ENCODE assay signal across 1 cellular context in the genomic region with DNA sequence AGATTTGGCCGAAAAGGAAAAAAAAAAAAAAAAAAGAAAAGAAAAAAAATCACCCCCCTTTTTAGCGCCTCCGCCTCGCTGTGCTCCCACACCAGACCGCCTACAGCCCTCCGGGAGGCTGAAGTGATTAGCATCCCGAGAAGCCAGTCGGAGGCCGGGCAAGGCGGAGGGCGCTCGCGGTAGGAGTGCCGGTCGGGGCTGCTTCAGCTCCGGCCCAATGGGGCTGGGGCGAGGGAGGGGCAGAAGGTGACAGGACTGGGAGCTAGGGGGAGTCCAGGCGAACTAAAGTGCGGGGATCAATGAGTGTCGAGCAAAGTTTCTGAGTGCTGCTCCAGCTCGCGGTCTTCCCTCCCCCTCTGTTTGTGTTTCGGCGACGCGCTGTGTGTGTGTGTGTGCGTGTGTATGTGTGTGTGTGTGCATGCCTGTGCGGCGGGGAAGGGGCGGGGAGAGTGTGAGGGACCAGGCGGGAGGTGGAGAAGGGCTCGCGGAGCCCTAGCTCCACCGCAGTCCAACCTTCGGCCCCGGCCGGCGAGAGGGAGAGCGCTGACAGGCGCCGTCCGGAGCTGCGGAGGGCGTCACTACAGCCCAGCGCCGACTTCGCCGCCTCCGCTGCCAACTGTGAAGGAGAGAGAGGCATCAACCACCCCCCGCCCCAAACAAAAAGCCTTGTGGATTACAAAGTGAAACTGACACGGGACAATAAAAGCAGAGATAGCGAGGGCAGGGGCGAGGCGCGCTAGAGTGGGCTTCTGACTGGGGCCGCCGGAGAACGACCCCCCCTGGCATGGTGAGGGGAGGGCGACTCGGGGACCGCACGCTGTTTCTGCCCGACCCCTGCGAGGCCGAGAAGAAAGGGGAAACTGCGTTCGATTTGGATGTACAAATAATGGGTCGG.
TF ChIP-seq lines count a peak whose summit lies in the region.

A gene with protein sequence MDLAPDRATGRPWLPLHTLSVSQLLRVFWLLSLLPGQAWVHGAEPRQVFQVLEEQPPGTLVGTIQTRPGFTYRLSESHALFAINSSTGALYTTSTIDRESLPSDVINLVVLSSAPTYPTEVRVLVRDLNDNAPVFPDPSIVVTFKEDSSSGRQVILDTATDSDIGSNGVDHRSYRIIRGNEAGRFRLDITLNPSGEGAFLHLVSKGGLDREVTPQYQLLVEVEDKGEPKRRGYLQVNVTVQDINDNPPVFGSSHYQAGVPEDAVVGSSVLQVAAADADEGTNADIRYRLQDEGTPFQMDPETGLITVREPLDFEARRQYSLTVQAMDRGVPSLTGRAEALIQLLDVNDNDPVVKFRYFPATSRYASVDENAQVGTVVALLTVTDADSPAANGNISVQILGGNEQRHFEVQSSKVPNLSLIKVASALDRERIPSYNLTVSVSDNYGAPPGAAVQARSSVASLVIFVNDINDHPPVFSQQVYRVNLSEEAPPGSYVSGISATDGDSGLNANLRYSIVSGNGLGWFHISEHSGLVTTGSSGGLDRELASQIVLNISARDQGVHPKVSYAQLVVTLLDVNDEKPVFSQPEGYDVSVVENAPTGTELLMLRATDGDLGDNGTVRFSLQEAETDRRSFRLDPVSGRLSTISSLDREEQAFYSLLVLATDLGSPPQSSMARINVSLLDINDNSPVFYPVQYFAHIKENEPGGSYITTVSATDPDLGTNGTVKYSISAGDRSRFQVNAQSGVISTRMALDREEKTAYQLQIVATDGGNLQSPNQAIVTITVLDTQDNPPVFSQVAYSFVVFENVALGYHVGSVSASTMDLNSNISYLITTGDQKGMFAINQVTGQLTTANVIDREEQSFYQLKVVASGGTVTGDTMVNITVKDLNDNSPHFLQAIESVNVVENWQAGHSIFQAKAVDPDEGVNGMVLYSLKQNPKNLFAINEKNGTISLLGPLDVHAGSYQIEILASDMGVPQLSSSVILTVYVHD (N-terminal part only) (plus strand): TSS at position 280 of the 895 bp plus-strand sequence. CDS start 1,457 bp downstream, outside the sequence.

TF ChIP-seq in HepG2, 621 proteins besides CTCF, POLR2A, EP300 and RAD21 (continued from another document and continues in another):
- TF ChIP-seq ZNF101 (CRISPR knock-in tag; IDR thresholded peaks at IDR 0.05; ENCODE audit: borderline replicate concordance, low read depth) (no peak), U2AF2 (IDR thresholded peaks at IDR 0.05; ENCODE audit: low read depth, low read length) (no peak), ZEB1 (IDR thresholded peaks at IDR 0.05; ENCODE audit: insufficient replicate concordance, low read depth) (no peak), ZNF678 (CRISPR knock-in tag; IDR thresholded peaks at IDR 0.05) (no peak), ZNF674 (CRISPR knock-in tag; IDR thresholded peaks at IDR 0.05; ENCODE audit: low read depth) (no peak), ZNF121 (CRISPR knock-in tag; IDR thresholded peaks at IDR 0.05) (no peak), ATF7 (IDR thresholded peaks at IDR 0.05) (0 out of 2 replicates have a peak, but pooled peaks have one; percentile 20), ATF7 (CRISPR knock-in tag; IDR thresholded peaks at IDR 0.05) (no peak), ZNF770 (CRISPR knock-in tag; IDR thresholded peaks at IDR 0.05) (0 out of 2 replicates have a peak, but pooled peaks have one; percentile 18), DNMT3B (CRISPR knock-in tag; conservative IDR thresholded peaks at IDR 0.05) (no peak), GTF3A (CRISPR knock-in tag; conservative IDR thresholded peaks at IDR 0.05) (no peak), ZNF251 (CRISPR knock-in tag; IDR thresholded peaks at IDR 0.05) (no peak), ZBTB42 (CRISPR knock-in tag; IDR thresholded peaks at IDR 0.05) (no peak), ZMYM3 (CRISPR knock-in tag; IDR thresholded peaks at IDR 0.05) (peak; percentile 54), GABPA (IDR thresholded peaks at IDR 0.05; ENCODE audit: low read depth, low read length) (no peak), GABPA (CRISPR knock-in tag; IDR thresholded peaks at IDR 0.05; ENCODE audit: low read depth) (no peak), ZNF235 (CRISPR knock-in tag; IDR thresholded peaks at IDR 0.05; ENCODE audit: borderline replicate concordance) (no peak), ZFP90 (CRISPR knock-in tag; IDR thresholded peaks at IDR 0.05; ENCODE audit: borderline replicate concordance) (peak; percentile 88), SKI (IDR thresholded peaks at IDR 0.05; ENCODE audit: partially characterized antibody) (peak; percentile 49), ZNF564 (CRISPR knock-in tag; IDR thresholded peaks at IDR 0.05) (peak; percentile 82), NFIB (CRISPR knock-in tag; IDR thresholded peaks at IDR 0.05; ENCODE audit: borderline replicate concordance) (no peak), SETDB1 (CRISPR knock-in tag; IDR thresholded peaks at IDR 0.05; ENCODE audit: borderline replicate concordance) (no peak), SOX5 (CRISPR knock-in tag; IDR thresholded peaks at IDR 0.05; ENCODE audit: borderline replicate concordance) (peak; percentile 30; the same call in 1 of the 2 replicates), ZNF556 (CRISPR knock-in tag; IDR thresholded peaks at IDR 0.05; ENCODE audit: borderline replicate concordance) (peak; percentile 82), ZNF180 (CRISPR knock-in tag; IDR thresholded peaks at IDR 0.05; ENCODE audit: borderline replicate concordance, low read depth) (no peak), KDM4B (CRISPR knock-in tag; IDR thresholded peaks at IDR 0.05) (no peak), SOX13 (IDR thresholded peaks at IDR 0.05) (no peak; the same call in 1 of the 2 replicates), SOX13 (CRISPR knock-in tag; conservative IDR thresholded peaks at IDR 0.05 in 1 of 2, IDR thresholded peaks at IDR 0.05 in 1 of 2) (peak in 1 of 2 experiments; percentile 8; a peak in 1 of 4 replicates), HNRNPK (IDR thresholded peaks at IDR 0.05; ENCODE audit: low read depth, low read length, poor library complexity, severe bottlenecking) (peak; percentile 54), ZBTB1 (CRISPR knock-in tag; IDR thresholded peaks at IDR 0.05; ENCODE audit: borderline replicate concordance) (no peak), SIN3A (IDR thresholded peaks at IDR 0.05; ENCODE audit: borderline replicate concordance, low read depth, low read length) (no peak), ZBTB4 (CRISPR knock-in tag; IDR thresholded peaks at IDR 0.05; ENCODE audit: borderline replicate concordance) (no peak), ZNF572 (CRISPR knock-in tag; IDR thresholded peaks at IDR 0.05) (no peak), TAF15 (IDR thresholded peaks at IDR 0.05; ENCODE audit: low read depth, low read length, poor library complexity, severe bottlenecking) (no peak), SNAI1 (CRISPR knock-in tag; IDR thresholded peaks at IDR 0.05; ENCODE audit: borderline replicate concordance) (no peak), DZIP1 (CRISPR knock-in tag; IDR thresholded peaks at IDR 0.05) (no peak), ZNF776 (CRISPR knock-in tag; IDR thresholded peaks at IDR 0.05) (0 out of 2 replicates have a peak, but pooled peaks have one; percentile 34), NR2C2 (CRISPR knock-in tag; IDR thresholded peaks at IDR 0.05; ENCODE audit: borderline replicate concordance) (0 out of 2 replicates have a peak, but pooled peaks have one; percentile 25), NFIC (IDR thresholded peaks at IDR 0.05; ENCODE audit: low read length) (no peak), ZNF878 (CRISPR knock-in tag; IDR thresholded peaks at IDR 0.05) (peak; percentile 80), ZFYVE20 (CRISPR knock-in tag; IDR thresholded peaks at IDR 0.05; ENCODE audit: borderline replicate concordance, low read depth) (no peak)
- TF ChIP-seq, protein P1, sequence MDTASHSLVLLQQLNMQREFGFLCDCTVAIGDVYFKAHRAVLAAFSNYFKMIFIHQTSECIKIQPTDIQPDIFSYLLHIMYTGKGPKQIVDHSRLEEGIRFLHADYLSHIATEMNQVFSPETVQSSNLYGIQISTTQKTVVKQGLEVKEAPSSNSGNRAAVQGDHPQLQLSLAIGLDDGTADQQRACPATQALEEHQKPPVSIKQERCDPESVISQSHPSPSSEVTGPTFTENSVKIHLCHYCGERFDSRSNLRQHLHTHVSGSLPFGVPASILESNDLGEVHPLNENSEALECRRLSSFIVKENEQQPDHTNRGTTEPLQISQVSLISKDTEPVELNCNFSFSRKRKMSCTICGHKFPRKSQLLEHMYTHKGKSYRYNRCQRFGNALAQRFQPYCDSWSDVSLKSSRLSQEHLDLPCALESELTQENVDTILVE (CRISPR knock-in tag; IDR thresholded peaks at IDR 0.05) = 0 out of 2 replicates have a peak, but pooled peaks have one; percentile 21
- TF ChIP-seq, protein P2, sequence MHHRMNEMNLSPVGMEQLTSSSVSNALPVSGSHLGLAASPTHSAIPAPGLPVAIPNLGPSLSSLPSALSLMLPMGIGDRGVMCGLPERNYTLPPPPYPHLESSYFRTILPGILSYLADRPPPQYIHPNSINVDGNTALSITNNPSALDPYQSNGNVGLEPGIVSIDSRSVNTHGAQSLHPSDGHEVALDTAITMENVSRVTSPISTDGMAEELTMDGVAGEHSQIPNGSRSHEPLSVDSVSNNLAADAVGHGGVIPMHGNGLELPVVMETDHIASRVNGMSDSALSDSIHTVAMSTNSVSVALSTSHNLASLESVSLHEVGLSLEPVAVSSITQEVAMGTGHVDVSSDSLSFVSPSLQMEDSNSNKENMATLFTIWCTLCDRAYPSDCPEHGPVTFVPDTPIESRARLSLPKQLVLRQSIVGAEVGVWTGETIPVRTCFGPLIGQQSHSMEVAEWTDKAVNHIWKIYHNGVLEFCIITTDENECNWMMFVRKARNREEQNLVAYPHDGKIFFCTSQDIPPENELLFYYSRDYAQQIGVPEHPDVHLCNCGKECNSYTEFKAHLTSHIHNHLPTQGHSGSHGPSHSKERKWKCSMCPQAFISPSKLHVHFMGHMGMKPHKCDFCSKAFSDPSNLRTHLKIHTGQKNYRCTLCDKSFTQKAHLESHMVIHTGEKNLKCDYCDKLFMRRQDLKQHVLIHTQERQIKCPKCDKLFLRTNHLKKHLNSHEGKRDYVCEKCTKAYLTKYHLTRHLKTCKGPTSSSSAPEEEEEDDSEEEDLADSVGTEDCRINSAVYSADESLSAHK (CRISPR knock-in tag; IDR thresholded peaks at IDR 0.05; ENCODE audit: borderline replicate concordance) = no peak
- TF ChIP-seq, protein P3, sequence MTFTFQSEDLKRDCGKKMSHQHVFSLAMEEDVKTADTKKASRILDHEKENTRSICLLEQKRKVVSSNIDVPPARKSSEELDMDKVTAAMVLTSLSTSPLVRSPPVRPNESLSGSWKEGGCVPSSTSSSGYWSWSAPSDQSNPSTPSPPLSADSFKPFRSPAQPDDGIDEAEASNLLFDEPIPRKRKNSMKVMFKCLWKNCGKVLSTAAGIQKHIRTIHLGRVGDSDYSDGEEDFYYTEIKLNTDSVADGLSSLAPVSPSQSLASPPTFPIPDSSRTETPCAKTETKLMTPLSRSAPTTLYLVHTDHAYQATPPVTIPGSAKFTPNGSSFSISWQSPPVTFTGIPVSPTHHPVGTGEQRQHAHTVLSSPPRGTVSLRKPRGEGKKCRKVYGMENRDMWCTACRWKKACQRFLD (CRISPR knock-in tag; IDR thresholded peaks at IDR 0.05; ENCODE audit: borderline replicate concordance) = no peak
